15 cellular contexts compared by ENCODE assay signal in the genomic region with DNA sequence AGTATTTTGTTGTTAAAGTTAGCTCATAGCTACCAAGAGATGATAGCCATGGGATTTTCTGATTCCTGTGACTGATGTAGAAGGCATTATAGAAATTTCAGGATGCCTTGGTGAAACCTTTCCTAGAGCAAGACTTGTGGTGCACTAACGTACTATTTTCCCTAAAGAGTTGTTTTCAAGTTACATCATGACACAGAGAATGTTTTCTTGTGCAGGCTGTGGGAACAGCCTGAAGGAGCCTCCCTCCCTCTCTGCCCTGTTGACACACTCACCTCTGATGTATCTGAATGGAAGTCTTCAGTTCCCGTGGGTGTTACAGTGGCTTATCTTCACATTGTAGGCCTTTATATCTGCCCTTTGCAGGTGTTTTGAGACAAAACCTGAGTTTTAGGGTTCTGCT.
"Had no signal": no experiment of that assay in that cellular context is flagged by ENCODE, and none has a peak within 500 bp of the region (broad histone marks: within the 10 kb centered on the region; RNA-seq: fewer than 3 reads in every experiment).

No MANE protein-coding gene starts in this region.

- H3K4me1 ChIP-seq: testis had no signal

- H3K4me3 ChIP-seq: lung, testis had no signal

- H3K27ac ChIP-seq: foreskin keratinocyte, neutrophil, testis had no signal

- DNase-seq: activated effector memory CD4-positive, alpha-beta T cell treated with anti-CD3 and anti-CD28 coated beads, Interleukin-2, amount 50 U/mL, for 16 hours; activated T-cell treated with anti-CD3 and anti-CD28 coated beads, Interleukin-2, amount 50 U/mL, for 24 hours; aorta; caudate nucleus; cortex of kidney; left colon; naive thymus-derived CD8-positive, alpha-beta T cell; right cardiac atrium; stimulated activated CD4-positive, alpha-beta T cell treated with anti-CD3 and anti-CD28 coated beads, Interleukin-4, amount 100 ng/mL, for 24 hours; stimulated activated naive CD8-positive, alpha-beta T cell treated with anti-CD3 and anti-CD28 coated beads, Interleukin-15, amount 100 ng/mL, for 72 hours; testis had no signal

- H3K27me3 ChIP-seq: foreskin keratinocyte, neutrophil, testis had no signal

- H3K9me3 ChIP-seq: testis had no signal

- ATAC-seq: activated CD4-positive, CD25-positive, alpha-beta regulatory T cell treated with anti-CD3 and anti-CD28 coated beads, Interleukin-2, amount 50 U/mL, for 24 hours; foreskin keratinocyte; left colon; naive thymus-derived CD8-positive, alpha-beta T cell; stimulated activated naive CD8-positive, alpha-beta T cell treated with anti-CD3 and anti-CD28 coated beads, Interleukin-15, amount 100 ng/mL, for 72 hours had no signal

- H3K36me3 ChIP-seq: neutrophil had no signal
